ENCODE assay signal across 23 cellular contexts in genomic region chr7:90349305-90349704, GRCh38. TPM values are rescaled to one million over a fixed set of nuclear protein-coding genes. Genes with fewer than 3 reads are reported as not detected.
"Had no signal": no experiment of that assay in that cellular context is flagged by ENCODE, and none has a peak within 500 bp of the region (broad histone marks: within the 10 kb centered on the region; RNA-seq: fewer than 3 reads in every experiment).

No MANE protein-coding gene starts in this region.

- H3K27me3 Mint-ChIP-seq: stimulated activated naive CD8-positive, alpha-beta T cell treated with anti-CD3 and anti-CD28 coated beads, Interleukin-15, amount 100 ng/mL, for 72 hours had no signal

- ATAC-seq: activated CD4-positive, CD25-positive, alpha-beta regulatory T cell treated with anti-CD3 and anti-CD28 coated beads, Interleukin-2, amount 50 U/mL, for 24 hours; pancreas; sciatic nerve; stimulated activated naive CD8-positive, alpha-beta T cell treated with anti-CD3 and anti-CD28 coated beads, Interleukin-15, amount 100 ng/mL, for 72 hours had no signal

- H3K27ac Mint-ChIP-seq: stimulated activated naive CD8-positive, alpha-beta T cell treated with anti-CD3 and anti-CD28 coated beads, Interleukin-15, amount 100 ng/mL, for 72 hours had no signal

- H3K9me3 ChIP-seq: left ventricle myocardium inferior, neutrophil, pancreas, suprapubic skin, transverse colon, vagina had no signal

- H3K27ac ChIP-seq: brain microvascular endothelial cell, coronary artery, left ventricle myocardium inferior, neutrophil, pancreas, suprapubic skin, transverse colon, vagina had no signal

- H3K4me3 ChIP-seq: coronary artery, left ventricle myocardium inferior, pancreas, smooth muscle cell, suprapubic skin, transverse colon, vagina had no signal

- H3K36me3 ChIP-seq: pancreas, vagina had no signal

- DNase-seq: activated CD4-positive, alpha-beta T cell treated with anti-CD3 and anti-CD28 coated beads, Interleukin-2, amount 50 U/mL, for 1 hour; activated CD8-positive, alpha-beta memory T cell treated with anti-CD3 and anti-CD28 coated beads for 24 hours; activated CD8-positive, alpha-beta memory T cell treated with anti-CD3 and anti-CD28 coated beads, Interleukin-2, amount 50 U/mL, for 48 hours; anterior cingulate cortex; brain microvascular endothelial cell; foreskin melanocyte; head of caudate nucleus; kidney; left ventricle myocardium inferior; mammary epithelial cell; pancreas; stimulated activated CD4-positive, alpha-beta T cell treated with anti-CD3 and anti-CD28 coated beads, Interleukin-4, amount 100 ng/mL, for 1 hour; stimulated activated naive CD8-positive, alpha-beta T cell treated with anti-CD3 and anti-CD28 coated beads, Interleukin-15, amount 100 ng/mL, for 72 hours; T1000; transverse colon had no signal

- H3K27me3 ChIP-seq: brain microvascular endothelial cell, neutrophil, pancreas, suprapubic skin, transverse colon, vagina had no signal

- H3K4me2 ChIP-seq: smooth muscle cell had no signal

RNA-seq across cellular contexts. Expression of gene FAM237B, which starts 28.2 kb away (rescaled TPM):
- total RNA-seq: kidney, left ventricle myocardium inferior, mammary epithelial cell, myocyte, pancreas, sciatic nerve, smooth muscle cell, suprapubic skin, transverse colon, vagina had no signal
- polyA plus RNA-seq: mammary epithelial cell, pancreas, smooth muscle cell had no signal
